Comparison of ENCODE assay signal across 14 cellular contexts in genomic region chrX:39886282-39886681, GRCh38.
"Had no signal": no experiment of that assay in that cellular context is flagged by ENCODE, and none has a peak within 500 bp of the region (broad histone marks: within the 10 kb centered on the region; RNA-seq: fewer than 3 reads in every experiment).

No MANE protein-coding gene starts in this region.

- H3K27me3 ChIP-seq: colonic mucosa, esophagus muscularis mucosa had no signal

- H3K36me3 Mint-ChIP-seq: WTC11 had no signal

- H3K36me3 ChIP-seq: colonic mucosa, esophagus muscularis mucosa had no signal

- H3K4me3 ChIP-seq: colonic mucosa, esophagus muscularis mucosa had no signal

- H3K27ac ChIP-seq: colonic mucosa, esophagus muscularis mucosa had no signal

- H3K4me3 Mint-ChIP-seq: activated CD8-positive, alpha-beta T cell treated with anti-CD3 and anti-CD28 coated beads for 36 hours; activated T-cell treated with anti-CD3 and anti-CD28 coated beads, Interleukin-2, amount 50 U/mL, for 4 hours; stimulated activated naive B cell treated with anti-CD40 and anti-IgM and Interleukin-4, amounts not matched to agents 10 μg/mL and 1 μg/mL and 100 μg/mL, for 72 hours; T-helper 1 cell treated with Interleukin-12 subunit alpha and Interleukin-12 subunit beta and Interleukin-4 antibody, amounts not matched to agents 30 μg/mL and 1 μg/mL, for 36 hours; WTC11 had no signal

- H3K9me3 ChIP-seq: colonic mucosa had no signal

- ATAC-seq: activated CD8-positive, alpha-beta T cell treated with anti-CD3 and anti-CD28 coated beads for 36 hours; activated T-cell treated with anti-CD3 and anti-CD28 coated beads, Interleukin-2, amount 50 U/mL, for 4 hours; stimulated activated naive B cell treated with anti-CD40 and anti-IgM and Interleukin-4, amounts not matched to agents 10 μg/mL and 1 μg/mL and 100 μg/mL, for 72 hours; WTC11 had no signal

- H3K27ac Mint-ChIP-seq: activated CD8-positive, alpha-beta T cell treated with anti-CD3 and anti-CD28 coated beads for 36 hours; stimulated activated naive B cell treated with anti-CD40 and anti-IgM and Interleukin-4, amounts not matched to agents 10 μg/mL and 1 μg/mL and 100 μg/mL, for 72 hours; T-helper 1 cell treated with Interleukin-12 subunit alpha and Interleukin-12 subunit beta and Interleukin-4 antibody, amounts not matched to agents 30 μg/mL and 1 μg/mL, for 36 hours; WTC11 had no signal

- H3K4me1 ChIP-seq: colonic mucosa, esophagus muscularis mucosa had no signal

- DNase-seq: activated CD4-positive, alpha-beta T cell treated with anti-CD3 and anti-CD28 coated beads for 4 hours; activated CD8-positive, alpha-beta T cell treated with anti-CD3 and anti-CD28 coated beads for 36 hours; activated effector memory CD4-positive, alpha-beta T cell treated with Interleukin-2 at 50 U/mL for 16 hours; activated naive CD4-positive, alpha-beta T cell treated with anti-CD3 and anti-CD28 coated beads, Interleukin-2, amount 50 U/mL, for 16 hours; activated T-cell treated with anti-CD3 and anti-CD28 coated beads, Interleukin-2, amount 50 U/mL, for 4 hours; central memory CD4-positive, alpha-beta T cell; colonic mucosa; midbrain; stimulated activated CD4-positive, alpha-beta T cell treated with anti-CD3 and anti-CD28 coated beads, Interleukin-2, amount 100 ng/mL, for 48 hours; stimulated activated naive B cell treated with anti-CD40 and anti-IgM and Interleukin-4, amounts not matched to agents 10 μg/mL and 1 μg/mL and 100 μg/mL, for 72 hours; trophoblast cell had no signal
